Comparison of ENCODE assay signal across 11 cellular contexts in the genomic region with DNA sequence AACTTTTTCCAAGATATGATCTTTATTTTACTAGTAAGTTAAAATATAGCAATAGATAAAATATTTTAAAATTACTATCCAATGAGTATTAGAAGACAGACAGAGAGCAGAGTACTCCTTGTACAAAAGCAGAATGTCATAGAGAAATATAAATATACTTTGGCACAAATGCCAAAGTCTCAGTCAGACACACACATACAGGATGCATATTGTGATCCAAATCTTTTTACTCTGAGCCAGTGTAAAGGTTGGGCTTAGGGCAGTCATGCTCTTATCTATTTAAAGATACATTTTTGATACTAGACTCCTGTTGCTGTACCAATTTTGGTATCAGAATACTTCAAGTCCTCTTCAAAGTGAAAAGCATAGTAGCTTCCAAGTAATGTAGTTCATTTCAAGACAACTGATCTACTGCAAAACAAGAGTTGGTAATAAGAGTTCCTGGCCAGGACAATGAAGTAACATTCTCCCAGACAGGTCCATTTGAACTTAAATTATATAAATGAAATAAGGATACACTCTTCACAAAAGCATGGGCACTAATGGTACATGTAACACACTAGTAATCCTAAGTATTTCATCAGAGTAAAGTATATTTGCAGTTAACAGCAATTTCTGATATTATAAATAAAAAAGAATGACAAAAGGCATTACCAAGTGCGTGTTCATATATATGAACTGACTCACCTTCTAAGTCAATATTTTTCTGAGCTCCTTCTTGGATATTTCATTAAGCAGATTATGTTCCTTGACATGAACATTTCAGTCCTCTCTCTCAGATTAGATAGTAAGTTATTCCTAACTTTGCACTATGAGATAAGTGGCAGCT. TPM values are rescaled to one million over a fixed set of nuclear protein-coding genes. Genes with fewer than 3 reads are reported as not detected.
A peak's percentile ranks its signal among the peaks of the same experiment; 100 is the strongest.
DNase-seq lines count a peak whose midpoint lies in the region; ATAC-seq, FAIRE-seq and TF ChIP-seq lines count a peak whose summit lies in the region.
"Had no signal": no experiment of that assay in that cellular context is flagged by ENCODE, and none has a peak within 500 bp of the region (broad histone marks: within the 10 kb centered on the region; RNA-seq: fewer than 3 reads in every experiment).

No MANE protein-coding gene starts in this region.

- H3K27ac ChIP-seq in SK-N-SH (ENCODE audit: low read depth in 2 of 2, low read length in 1 of 2) = peak overlapping the region in 1 of 2 experiments; percentile 86; a peak in 2 of 4 replicates
- peak overlapping the region; percentile 83 for H3K27ac ChIP-seq in psoas muscle

- no peak for TF ChIP-seq EP300 in SK-N-SH (IDR thresholded peaks at IDR 0.05; ENCODE audit: borderline replicate concordance in 1 of 2, low read depth in 1 of 2, low read length in 1 of 2)

- H3K27me3 ChIP-seq in SK-N-SH (ENCODE audit: insufficient read depth) = no peaks in the 10 kb centered on the region
- H3K27me3 ChIP-seq in psoas muscle (ENCODE audit: insufficient read depth in 3 of 3, low read length in 2 of 3) = no peaks in the 10 kb centered on the region

- DNase-seq in SK-N-SH (no peak), fibroblast of the aortic adventitia (ENCODE audit: low read depth) (peak; percentile 49), psoas muscle (no peak), DMS 273 treated with DMSO at 0.1 percent for 48 hours (lab: John Stamatoyannopoulos, UW) (no peak)
- DNase-seq: activated CD4-positive, alpha-beta T cell treated with anti-CD3 and anti-CD28 coated beads for 4 hours; NCI-H1092 treated with DMSO at 0.1 percent for 48 hours; posterior cingulate gyrus had no signal

- no peaks in the 10 kb centered on the region for H3K36me3 ChIP-seq in SK-N-SH (replicated peaks in 1 of 2; ENCODE audit: control insufficient read depth in 1 of 2, insufficient read depth in 2 of 2, low read length in 1 of 2)
- H3K36me3 ChIP-seq in psoas muscle (ENCODE audit: insufficient read depth in 1 of 2, low read depth in 1 of 2) = no peaks in the 10 kb centered on the region

- peaks cover 0 to 45% of the 10 kb centered on the region in 2 experiments; a peak in 3 of 4 replicates for H3K4me1 ChIP-seq in SK-N-SH (ENCODE audit: control insufficient read depth in 1 of 2, insufficient read depth in 2 of 2, low read depth in 1 of 2, low read length in 1 of 2)
- H3K4me1 ChIP-seq in psoas muscle = peaks cover 88% of the 10 kb centered on the region

- H3K4me3 ChIP-seq in SK-N-SH (ENCODE audit: low read depth in 2 of 2, low read length in 1 of 2) (no peak overlapping the region), fibroblast of the aortic adventitia (ENCODE audit: low read depth, low read length) (no peak overlapping the region), psoas muscle (no peak overlapping the region)

- H3K9me2 ChIP-seq in SK-N-SH = no peaks in the 10 kb centered on the region

- 46% methylated on average over 1 of the region's 1 CpG for WGBS in SK-N-SH (ENCODE audit: low lambda C conversion rate)
- 56 to 80% (median 61%) methylated on average over 1 of the region's 1 CpG for WGBS in psoas muscle, 3 donors

- POLR2A ChIA-PET in SK-N-SH (lab: Yijun Ruan, JAX) = interaction anchor here (1.0 kb wide), 1 partner anchor 10 kb away, joined by 3 read pairs; a partner anchor contains a TSS

- intact Hi-C loops in psoas muscle (cut with DNase I) = loop anchor here in 1 of 2 donors (10.0 kb wide), 1 partner anchor 48 kb away; no protein-coding TSS in a partner anchor

- FAIRE-seq in G401.6 (lab: Jason Lieb, UNC) = peak; percentile 34

- peaks cover 93% of the 10 kb centered on the region for H3K79me2 ChIP-seq in SK-N-SH (ENCODE audit: insufficient read depth)

- CTCF ChIA-PET in SK-N-SH (lab: Yijun Ruan, JAX) = interaction anchor here (1.2 to 1.5 kb wide), 2 partner anchors 10 to 48 kb away, joined by 3 to 6 read pairs; a partner anchor contains a TSS

- peaks cover 4% of the 10 kb centered on the region; the same call in 1 of the 2 replicates for H4K20me1 ChIP-seq in SK-N-SH (ENCODE audit: insufficient read depth)

- peak overlapping the region; percentile 37; the same call in 1 of the 2 replicates for H3K9ac ChIP-seq in SK-N-SH

- peaks cover 41% of the 10 kb centered on the region for H3F3A ChIP-seq in SK-N-SH (replicated peaks; ENCODE audit: insufficient read depth)

- peak overlapping the region; percentile 29; the same call in 1 of the 2 replicates for H3K4me2 ChIP-seq in SK-N-SH

- TF ChIP-seq CTCF in SK-N-SH (IDR thresholded peaks at IDR 0.05) (no peak), fibroblast of the aortic adventitia (IDR thresholded peaks at IDR 0.05; ENCODE audit: insufficient read depth, low read length) (no peak), psoas muscle (IDR thresholded peaks at IDR 0.05) (no peak)

- H2AFZ ChIP-seq in SK-N-SH (ENCODE audit: low read depth) = no peak overlapping the region

- no peak for TF ChIP-seq RAD21 in SK-N-SH (IDR thresholded peaks at IDR 0.05; ENCODE audit: low read length)

- H3K9me3 ChIP-seq in SK-N-SH = no peaks in the 10 kb centered on the region
- no peaks in the 10 kb centered on the region for H3K9me3 ChIP-seq in psoas muscle

- ATAC-seq in psoas muscle (peak in 2 of 4 donors; percentile 55 to 72), HG02678 (IDR thresholded peaks at IDR 0.05; ENCODE audit: unreplicated experiment) (no peak), GM21423 (IDR thresholded peaks at IDR 0.05; ENCODE audit: unreplicated experiment) (no peak), HG03025 (IDR thresholded peaks at IDR 0.05; ENCODE audit: low FRiP score, unreplicated experiment) (no peak)

TF ChIP-seq in SK-N-SH, 30 proteins besides CTCF, POLR2A, EP300 and RAD21:
- TF ChIP-seq, protein P1, sequence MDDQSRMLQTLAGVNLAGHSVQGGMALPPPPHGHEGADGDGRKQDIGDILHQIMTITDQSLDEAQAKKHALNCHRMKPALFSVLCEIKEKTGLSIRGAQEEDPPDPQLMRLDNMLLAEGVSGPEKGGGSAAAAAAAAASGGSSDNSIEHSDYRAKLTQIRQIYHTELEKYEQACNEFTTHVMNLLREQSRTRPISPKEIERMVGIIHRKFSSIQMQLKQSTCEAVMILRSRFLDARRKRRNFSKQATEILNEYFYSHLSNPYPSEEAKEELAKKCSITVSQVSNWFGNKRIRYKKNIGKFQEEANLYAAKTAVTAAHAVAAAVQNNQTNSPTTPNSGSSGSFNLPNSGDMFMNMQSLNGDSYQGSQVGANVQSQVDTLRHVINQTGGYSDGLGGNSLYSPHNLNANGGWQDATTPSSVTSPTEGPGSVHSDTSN (IDR thresholded peaks at IDR 0.05) = no peak
- TF ChIP-seq MXI1 (IDR thresholded peaks at IDR 0.05; ENCODE audit: low read depth, low read length) (no peak), MEF2A (IDR thresholded peaks at IDR 0.05; ENCODE audit: borderline replicate concordance, low read depth) (no peak), NFIC (IDR thresholded peaks at IDR 0.05; ENCODE audit: borderline replicate concordance) (no peak), POLR2AphosphoS5 (IDR thresholded peaks at IDR 0.05; ENCODE audit: low read depth, low read length) (no peak), YY1 (IDR thresholded peaks at IDR 0.05; ENCODE audit: low read depth) (no peak)
- TF ChIP-seq, protein P2, sequence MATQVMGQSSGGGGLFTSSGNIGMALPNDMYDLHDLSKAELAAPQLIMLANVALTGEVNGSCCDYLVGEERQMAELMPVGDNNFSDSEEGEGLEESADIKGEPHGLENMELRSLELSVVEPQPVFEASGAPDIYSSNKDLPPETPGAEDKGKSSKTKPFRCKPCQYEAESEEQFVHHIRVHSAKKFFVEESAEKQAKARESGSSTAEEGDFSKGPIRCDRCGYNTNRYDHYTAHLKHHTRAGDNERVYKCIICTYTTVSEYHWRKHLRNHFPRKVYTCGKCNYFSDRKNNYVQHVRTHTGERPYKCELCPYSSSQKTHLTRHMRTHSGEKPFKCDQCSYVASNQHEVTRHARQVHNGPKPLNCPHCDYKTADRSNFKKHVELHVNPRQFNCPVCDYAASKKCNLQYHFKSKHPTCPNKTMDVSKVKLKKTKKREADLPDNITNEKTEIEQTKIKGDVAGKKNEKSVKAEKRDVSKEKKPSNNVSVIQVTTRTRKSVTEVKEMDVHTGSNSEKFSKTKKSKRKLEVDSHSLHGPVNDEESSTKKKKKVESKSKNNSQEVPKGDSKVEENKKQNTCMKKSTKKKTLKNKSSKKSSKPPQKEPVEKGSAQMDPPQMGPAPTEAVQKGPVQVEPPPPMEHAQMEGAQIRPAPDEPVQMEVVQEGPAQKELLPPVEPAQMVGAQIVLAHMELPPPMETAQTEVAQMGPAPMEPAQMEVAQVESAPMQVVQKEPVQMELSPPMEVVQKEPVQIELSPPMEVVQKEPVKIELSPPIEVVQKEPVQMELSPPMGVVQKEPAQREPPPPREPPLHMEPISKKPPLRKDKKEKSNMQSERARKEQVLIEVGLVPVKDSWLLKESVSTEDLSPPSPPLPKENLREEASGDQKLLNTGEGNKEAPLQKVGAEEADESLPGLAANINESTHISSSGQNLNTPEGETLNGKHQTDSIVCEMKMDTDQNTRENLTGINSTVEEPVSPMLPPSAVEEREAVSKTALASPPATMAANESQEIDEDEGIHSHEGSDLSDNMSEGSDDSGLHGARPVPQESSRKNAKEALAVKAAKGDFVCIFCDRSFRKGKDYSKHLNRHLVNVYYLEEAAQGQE (IDR thresholded peaks at IDR 0.05; ENCODE audit: low read depth, low read length) = no peak

RNA-seq across cellular contexts. Expression of a gene that starts 10.5 kb away (rescaled TPM):
- 55.2 and 63.6 TPM in 2 replicates for polyA plus RNA-seq in SK-N-SH (2012; rRNA removed)
- polyA plus RNA-seq in SK-N-SH (2012; cell fraction: cytosol; rRNA removed) = 78.2 and 78.4 TPM in 2 replicates
- 31.6 and 34.6 TPM in 2 replicates for polyA plus RNA-seq in SK-N-SH (2012; cell fraction: nucleus; rRNA removed)
- 31.2 and 60.2 TPM in 2 replicates for total RNA-seq in fibroblast of the aortic adventitia (ENCODE audit: low replicate concordance)
- total RNA-seq in psoas muscle = 10 to 100 TPM; 35.9 to 55.0 (median 42.3) TPM
- polyA plus RNA-seq in psoas muscle = 100 to 1,000 TPM in 1 of 3 donors, 10 to 100 TPM in 2; 84.2 to 115 (median 90.6) TPM

RNA-seq across cellular contexts. Expression of a gene that starts 54.0 kb away (rescaled TPM):
- 56.2 and 59.8 TPM in 2 replicates for polyA plus RNA-seq in SK-N-SH (2012; rRNA removed)
- 39.3 and 56.3 TPM in 2 replicates for polyA plus RNA-seq in SK-N-SH (2012; cell fraction: cytosol; rRNA removed)
- 73.4 and 106 TPM in 2 replicates for polyA plus RNA-seq in SK-N-SH (2012; cell fraction: nucleus; rRNA removed)
- 0.41 and 0.90 TPM in 2 replicates for total RNA-seq in fibroblast of the aortic adventitia (ENCODE audit: low replicate concordance)
- total RNA-seq in psoas muscle = 10 to 100 TPM; 28.9 to 36.7 (median 34.2) TPM
- 10 to 100 TPM; 14.5 to 60.8 (median 27.6) TPM for polyA plus RNA-seq in psoas muscle

Comparison
In these comparisons a context has a peak if more than half of its experiments do, and no peak if none do; other contexts are left out.
1. RNA of a gene that starts 54.0 kb away (total RNA-seq): 28.9 to 36.7 TPM in psoas muscle; 0.41 to 0.90 TPM in fibroblast of the aortic adventitia; every median in the first group is over 10 times any median in the second.